In genomic region chr5:14181299-14181968, GRCh38 we compare ENCODE assay signal across 1 cellular context.
A peak's percentile ranks its signal among the peaks of the same experiment; 100 is the strongest.
TF ChIP-seq lines count a peak whose summit lies in the region.

No MANE protein-coding gene starts in this region.

TF ChIP-seq in H1, 55 proteins besides CTCF, POLR2A, EP300 and RAD21:
- TF ChIP-seq SAP30 (IDR thresholded peaks at IDR 0.05; ENCODE audit: insufficient read depth, insufficient replicate concordance, low read length) (no peak), CTBP2 (IDR thresholded peaks at IDR 0.05; ENCODE audit: borderline replicate concordance, insufficient read depth, insufficient read length, low read length) (no peak), ASH2L (IDR thresholded peaks at IDR 0.05; ENCODE audit: low read length) (no peak), RXRA (IDR thresholded peaks at IDR 0.05; ENCODE audit: insufficient read depth, low read depth, low read length) (0 out of 2 replicates have a peak, but pooled peaks have one; percentile 15), BRCA1 (IDR thresholded peaks at IDR 0.05; ENCODE audit: low read depth, low read length) (no peak), ZNF274 (IDR thresholded peaks at IDR 0.05; ENCODE audit: borderline replicate concordance, extremely low read depth, low read length) (no peak), E2F6 (IDR thresholded peaks at IDR 0.05) (no peak), POLR2AphosphoS5 (IDR thresholded peaks at IDR 0.05; ENCODE audit: low read depth, low read length) (peak; percentile 72), RNF2 (IDR thresholded peaks at IDR 0.05; ENCODE audit: borderline replicate concordance, low read depth, low read length, missing control alignments, poor library complexity, severe bottlenecking) (no peak), HDAC6 (IDR thresholded peaks at IDR 0.05; ENCODE audit: low read depth, low read length) (no peak), JUND (IDR thresholded peaks at IDR 0.05; ENCODE audit: low read length) (no peak), BCL11A (IDR thresholded peaks at IDR 0.05; ENCODE audit: low read depth in 2 of 2, low read length in 2 of 2) (no peak), ATF3 (IDR thresholded peaks at IDR 0.05; ENCODE audit: insufficient read depth, low read depth, low read length) (no peak), SRF (IDR thresholded peaks at IDR 0.05; ENCODE audit: low read depth, low read length) (no peak), USF2 (IDR thresholded peaks at IDR 0.05; ENCODE audit: low read length) (no peak), TAF1 (IDR thresholded peaks at IDR 0.05; ENCODE audit: low read depth, low read length) (no peak), POU5F1 (IDR thresholded peaks at IDR 0.05; ENCODE audit: low read depth, low read length) (no peak), TBP (IDR thresholded peaks at IDR 0.05; ENCODE audit: low read depth, low read length) (no peak), TCF12 (IDR thresholded peaks at IDR 0.05; ENCODE audit: low read depth, low read length) (0 out of 2 replicates have a peak, but pooled peaks have one; percentile 57), ATF2 (IDR thresholded peaks at IDR 0.05; ENCODE audit: low read length) (no peak), EGR1 (IDR thresholded peaks at IDR 0.05; ENCODE audit: borderline replicate concordance, low read depth, low read length) (peak; percentile 27; the same call in 1 of the 2 replicates), SIX5 (IDR thresholded peaks at IDR 0.05; ENCODE audit: low read depth, low read length) (no peak), CBX8 (IDR thresholded peaks at IDR 0.05; ENCODE audit: borderline replicate concordance, low read depth, low read length) (no peak), KDM4A (IDR thresholded peaks at IDR 0.05; ENCODE audit: low read depth, low read length, severe bottlenecking) (no peak), RBBP5 (IDR thresholded peaks at IDR 0.05; ENCODE audit: borderline replicate concordance, low read depth, low read length) (no peak), TAF7 (optimal IDR thresholded peaks at IDR 0.05; ENCODE audit: borderline replicate concordance, low read depth, low read length) (no peak), NANOG (IDR thresholded peaks at IDR 0.05; ENCODE audit: insufficient read depth, low read depth, low read length, poor library complexity, severe bottlenecking) (no peak)
